12 cellular contexts compared by ENCODE assay signal in genomic region chr6:4853782-4854511, GRCh38.
DNase-seq lines count a peak whose midpoint lies in the region; ATAC-seq and TF ChIP-seq lines count a peak whose summit lies in the region.
"Had no signal": no experiment of that assay in that cellular context is flagged by ENCODE, and none has a peak within 500 bp of the region (broad histone marks: within the 10 kb centered on the region; RNA-seq: fewer than 3 reads in every experiment).

No MANE protein-coding gene starts in this region.

- peak overlapping the region; percentile 73 for H3K27ac Mint-ChIP-seq in progenitor cell of endocrine pancreas
- no peak overlapping the region for H3K27ac Mint-ChIP-seq in HFFc6
- H3K27ac Mint-ChIP-seq: dendritic cell treated with granulocyte-macrophage colony-stimulating factor and Interleukin-4, amounts not matched to agents 40 ng/mL and 50 ng/mL, for 4 days had no signal

- TF ChIP-seq CTCF in progenitor cell of endocrine pancreas (IDR thresholded peaks at IDR 0.05; ENCODE audit: unreplicated experiment) (no peak), HFFc6 (IDR thresholded peaks at IDR 0.05) (no peak)

- H3K27me3 Mint-ChIP-seq in progenitor cell of endocrine pancreas (no peaks in the 10 kb centered on the region), HFFc6 (ENCODE audit: insufficient read depth) (peaks cover 3% of the 10 kb centered on the region)
- H3K27me3 Mint-ChIP-seq: dendritic cell treated with granulocyte-macrophage colony-stimulating factor and Interleukin-4, amounts not matched to agents 40 ng/mL and 50 ng/mL, for 4 days had no signal

- H3K36me3 Mint-ChIP-seq in progenitor cell of endocrine pancreas (ENCODE audit: insufficient read depth), result no peaks in the 10 kb centered on the region
- no peaks in the 10 kb centered on the region for H3K36me3 Mint-ChIP-seq in HFFc6 (ENCODE audit: low read depth)

- DNase-seq in NCI-H748 (lab: John Stamatoyannopoulos, UW; ENCODE audit: unreplicated experiment) (peak; percentile 28), NCI-H748 treated with DMSO at 0.1 percent for 48 hours (lab: John Stamatoyannopoulos, UW) (no peak), MV-4-11 (lab: John Stamatoyannopoulos, UW) (peak; percentile 34), astrocyte of the hippocampus (ENCODE audit: low read depth, low spot score) (peak; percentile 50), progenitor cell of endocrine pancreas (ENCODE audit: low spot score, unreplicated experiment) (no peak), HFFc6 (no peak)
- DNase-seq in effector CD4-positive, alpha-beta T cell, result no peak
- DNase-seq: activated effector memory CD4-positive, alpha-beta T cell treated with anti-CD3 and anti-CD28 coated beads, Interleukin-2, amount 50 U/mL, for 16 hours; heart left ventricle; uterus had no signal

- ATAC-seq in GM19452 (IDR thresholded peaks at IDR 0.05; ENCODE audit: unreplicated experiment), result no peak
- ATAC-seq: heart left ventricle had no signal

- H3K4me1 Mint-ChIP-seq in progenitor cell of endocrine pancreas (ENCODE audit: low read depth), result peaks cover 29% of the 10 kb centered on the region
- H3K4me1 Mint-ChIP-seq in HFFc6 (ENCODE audit: low read depth), result peaks cover 30% of the 10 kb centered on the region

- H3K4me3 Mint-ChIP-seq in progenitor cell of endocrine pancreas (ENCODE audit: low read depth) (no peak overlapping the region), HFFc6 (no peak overlapping the region)
- H3K4me3 Mint-ChIP-seq: dendritic cell treated with granulocyte-macrophage colony-stimulating factor and Interleukin-4, amounts not matched to agents 40 ng/mL and 50 ng/mL, for 4 days had no signal

- H3K9me3 Mint-ChIP-seq in progenitor cell of endocrine pancreas (ENCODE audit: low read depth) (no peaks in the 10 kb centered on the region), HFFc6 (no peaks in the 10 kb centered on the region)

Comparison
In these comparisons a context has a peak if more than half of its experiments do, and no peak if none do; other contexts are left out.
1. DNase-seq: peak in NCI-H748 (single experiment), MV-4-11 (single experiment) and astrocyte of the hippocampus (single experiment); none in NCI-H748 treated with DMSO at 0.1 percent for 48 hours (single experiment), progenitor cell of endocrine pancreas (single experiment), HFFc6 (single experiment) and effector CD4-positive, alpha-beta T cell (single experiment).